In genomic region chr5:67214713-67215591, GRCh38 we compare ENCODE assay signal across 8 cellular contexts. TPM values are rescaled to one million over a fixed set of nuclear protein-coding genes. Genes with fewer than 3 reads are reported as not detected.
A peak's percentile ranks its signal among the peaks of the same experiment; 100 is the strongest.
DNase-seq lines count a peak whose midpoint lies in the region; ATAC-seq, FAIRE-seq and TF ChIP-seq lines count a peak whose summit lies in the region.

No MANE protein-coding gene starts in this region.

- no CpG with 5 or more reads among the region's 15 CpGs for WGBS in neuronal stem cell (ENCODE audit: extremely low coverage in 2 of 2, insufficient read length in 2 of 2, insufficient replicate concordance in 1 of 2), 2 donors

- H3K36me3 ChIP-seq in endothelial cell of umbilical vein (ENCODE audit: control insufficient read depth in 2 of 2, extremely low read depth in 1 of 2, insufficient read depth in 2 of 2, low read length in 2 of 2) (no peaks in the 10 kb centered on the region), neuronal stem cell (replicated peaks in 1 of 2; ENCODE audit: control insufficient read depth in 2 of 2, insufficient read depth in 2 of 2, low read length in 2 of 2) (no peaks in the 10 kb centered on the region)

- H3K4me2 ChIP-seq in endothelial cell of umbilical vein (ENCODE audit: insufficient read depth, low read length) (no peak overlapping the region), neuronal stem cell (ENCODE audit: insufficient read depth, low read length, poor library complexity, severe bottlenecking) (no peak overlapping the region)

- no peaks in the 10 kb centered on the region for H4K20me1 ChIP-seq in endothelial cell of umbilical vein (replicated peaks; ENCODE audit: control insufficient read depth, extremely low read depth, insufficient read depth, low read length)

- H3K9me3 Mint-ChIP-seq in CD4-positive, alpha-beta T cell: no peaks in the 10 kb centered on the region

- no peaks in the 10 kb centered on the region for H3K79me2 ChIP-seq in endothelial cell of umbilical vein (ENCODE audit: control insufficient read depth, insufficient read depth, low read length)

- H3K18ac ChIP-seq in neuronal stem cell (ENCODE audit: low read length): no peak overlapping the region

- H3K4me1 Mint-ChIP-seq in CD4-positive, alpha-beta T cell (ENCODE audit: low read depth): peaks cover 56% of the 10 kb centered on the region

- dilution Hi-C loops in endothelial cell of umbilical vein (cut with MboI; ENCODE audit: extremely low pct_ligation_motif_present, low sequenced_read_pairs): no loop called here

- no peak overlapping the region for H3K4ac ChIP-seq in neuronal stem cell (ENCODE audit: low read length)

- H2BK12ac ChIP-seq in neuronal stem cell (ENCODE audit: low read length): no peak overlapping the region

- H4K8ac ChIP-seq in neuronal stem cell (ENCODE audit: low read depth, low read length): no peak overlapping the region

- H3K23ac ChIP-seq in neuronal stem cell (ENCODE audit: low read depth, low read length, poor library complexity): no peak overlapping the region

- H3K9me3 ChIP-seq in CD4-positive, alpha-beta T cell (ENCODE audit: control insufficient read depth, low read length): no peaks in the 10 kb centered on the region
- no peaks in the 10 kb centered on the region for H3K9me3 ChIP-seq in endothelial cell of umbilical vein (replicated peaks; ENCODE audit: control insufficient read depth, insufficient read depth, low read length)
- H3K9me3 ChIP-seq in neuronal stem cell (replicated peaks in 1 of 2; ENCODE audit: control insufficient read depth in 2 of 2, insufficient read depth in 1 of 2, low read depth in 1 of 2, low read length in 2 of 2): no peaks in the 10 kb centered on the region

- no peaks in the 10 kb centered on the region for H3K27me3 Mint-ChIP-seq in CD4-positive, alpha-beta T cell

- no peak for TF ChIP-seq CTCF in CD4-positive, alpha-beta T cell (IDR thresholded peaks at IDR 0.05)
- no peak for TF ChIP-seq CTCF in endothelial cell of umbilical vein (IDR thresholded peaks at IDR 0.05; ENCODE audit: extremely low read depth in 1 of 2, insufficient read depth in 1 of 2, low read depth in 1 of 2, low read length in 2 of 2)

- no peaks in the 10 kb centered on the region for H3K79me1 ChIP-seq in neuronal stem cell (ENCODE audit: low read depth, low read length)

- FAIRE-seq in endothelial cell of umbilical vein (lab: Jason Lieb, UNC): peak; percentile 70

- DNase-seq in CD4-positive, alpha-beta T cell: no peak
- DNase-seq in NCI-H69 (lab: John Stamatoyannopoulos, UW) (peak; percentile 61), endothelial cell of umbilical vein (ENCODE audit: low read depth, low spot score) (peak; percentile 21), neuronal stem cell (ENCODE audit: low spot score) (no peak)
- no peak for DNase-seq in activated CD8-positive, alpha-beta memory T cell treated with anti-CD3 and anti-CD28 coated beads, Interleukin-2, amount 50 U/mL, for 48 hours

- peaks cover 17% of the 10 kb centered on the region for H3K4me1 ChIP-seq in endothelial cell of umbilical vein (ENCODE audit: control insufficient read depth, extremely low read depth, insufficient read depth, low read length)
- no peaks in the 10 kb centered on the region for H3K4me1 ChIP-seq in neuronal stem cell (ENCODE audit: control insufficient read depth in 2 of 2, insufficient read depth in 1 of 2, low read depth in 1 of 2, low read length in 2 of 2)

- H4K91ac ChIP-seq in neuronal stem cell (ENCODE audit: low read depth, low read length, poor library complexity): no peak overlapping the region

- peak overlapping the region; percentile 94 for H3K27ac Mint-ChIP-seq in CD4-positive, alpha-beta T cell

- ATAC-seq in CD4-positive, alpha-beta T cell (ENCODE audit: poor library complexity): no peak
- no peak for ATAC-seq in HG02973 (IDR thresholded peaks at IDR 0.05; ENCODE audit: unreplicated experiment)
- no peak for ATAC-seq in HG02840 (IDR thresholded peaks at IDR 0.05; ENCODE audit: low FRiP score, unreplicated experiment)
- ATAC-seq in GM21367 (IDR thresholded peaks at IDR 0.05; ENCODE audit: unreplicated experiment): no peak

- CTCF ChIA-PET in CD4-positive, alpha-beta T cell (lab: Charles Lee): interaction anchor here (1.3 to 1.7 kb wide), 3 partner anchors 8 to 58 kb away, joined by 3 to 7 read pairs (median 7); no protein-coding TSS in a partner anchor
- CTCF ChIA-PET in endothelial cell of umbilical vein (lab: Charles Lee): interaction anchor here (0.9 to 2.3 kb wide), 6 partner anchors 17 to 1038 kb away, joined by 3 to 8 read pairs (median 3); no protein-coding TSS in a partner anchor

- H2AK5ac ChIP-seq in neuronal stem cell (ENCODE audit: low read depth, low read length): no peak overlapping the region

- H3K14ac ChIP-seq in neuronal stem cell (ENCODE audit: low read length): no peak overlapping the region

- no peak overlapping the region for H2BK120ac ChIP-seq in neuronal stem cell (ENCODE audit: low read depth, low read length)

- H3K4me3 ChIP-seq in endothelial cell of umbilical vein (replicated peaks in 1 of 3; ENCODE audit: insufficient read depth in 1 of 3, low read depth in 1 of 3, low read length in 3 of 3): no peak overlapping the region
- no peak overlapping the region for H3K4me3 ChIP-seq in neuronal stem cell (ENCODE audit: low read length in 2 of 2)

- H3K9me1 ChIP-seq in endothelial cell of umbilical vein (replicated peaks; ENCODE audit: control insufficient read depth, extremely low read depth, insufficient read depth, low read length): no peaks in the 10 kb centered on the region

- peak overlapping the region; percentile 35 for H3K4me3 Mint-ChIP-seq in CD4-positive, alpha-beta T cell

- peak overlapping the region; percentile 74 for H3K27ac ChIP-seq in CD4-positive, alpha-beta T cell (ENCODE audit: low read depth, low read length)
- peak overlapping the region; percentile 62 for H3K27ac ChIP-seq in endothelial cell of umbilical vein (ENCODE audit: insufficient read depth, low read depth, low read length)
- H3K27ac ChIP-seq in neuronal stem cell (replicated peaks; ENCODE audit: low read length): no peak overlapping the region

- no peak overlapping the region for H2BK15ac ChIP-seq in neuronal stem cell (ENCODE audit: low read length)

- POLR2A ChIA-PET in CD4-positive, alpha-beta T cell (lab: Charles Lee): interaction anchor here (0.6 to 3.1 kb wide), 11 partner anchors 8 to 1056 kb away, joined by 3 to 26 read pairs (median 3); partner anchors contain the start of gene PIK3R1
- POLR2A ChIA-PET in endothelial cell of umbilical vein (lab: Charles Lee): no interaction called here

- H2BK5ac ChIP-seq in neuronal stem cell (ENCODE audit: low read length): no peak overlapping the region

- no peaks in the 10 kb centered on the region for H3K36me3 Mint-ChIP-seq in CD4-positive, alpha-beta T cell (ENCODE audit: low read depth)

- intact Hi-C loops in CD4-positive, alpha-beta T cell (cut with DNase I, micrococcal nuclease): loop anchor here in 1 of 2 experiments (5.0 kb wide), 1 partner anchor 213 kb away; no protein-coding TSS in a partner anchor
- intact Hi-C loops in endothelial cell of umbilical vein (cut with micrococcal nuclease): no loop called here

- H3K9ac ChIP-seq in endothelial cell of umbilical vein (replicated peaks; ENCODE audit: extremely low read depth, insufficient read depth, low read length) (no peak overlapping the region), neuronal stem cell (ENCODE audit: low read depth, low read length, poor library complexity) (no peak overlapping the region)

- BruUV-seq in endothelial cell of umbilical vein (replicated peaks; lab: Mats Ljungman, UMichigan): no TSS peak

- peak overlapping the region; percentile 83 for H2AFZ ChIP-seq in endothelial cell of umbilical vein (ENCODE audit: low read depth, low read length)
- H2AFZ ChIP-seq in neuronal stem cell (ENCODE audit: low read length): peak overlapping the region; percentile 86

- no peaks in the 10 kb centered on the region for H3K27me3 ChIP-seq in CD4-positive, alpha-beta T cell (ENCODE audit: control insufficient read depth, insufficient read depth, low read length)
- H3K27me3 ChIP-seq in endothelial cell of umbilical vein (ENCODE audit: control insufficient read depth in 2 of 2, insufficient read depth in 2 of 2, low read length in 2 of 2) (no peaks in the 10 kb centered on the region), neuronal stem cell (ENCODE audit: control insufficient read depth in 3 of 3, insufficient read depth in 3 of 3, low read depth in 1 of 3, low read length in 3 of 3) (no peaks in the 10 kb centered on the region)

- no peak for TF ChIP-seq POLR2A in endothelial cell of umbilical vein (IDR thresholded peaks at IDR 0.05; ENCODE audit: low read depth, low read length)

TF ChIP-seq in endothelial cell of umbilical vein, 7 proteins besides CTCF, POLR2A, EP300 and RAD21:
- TF ChIP-seq, protein P1, sequence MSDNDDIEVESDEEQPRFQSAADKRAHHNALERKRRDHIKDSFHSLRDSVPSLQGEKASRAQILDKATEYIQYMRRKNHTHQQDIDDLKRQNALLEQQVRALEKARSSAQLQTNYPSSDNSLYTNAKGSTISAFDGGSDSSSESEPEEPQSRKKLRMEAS (IDR thresholded peaks at IDR 0.05; ENCODE audit: insufficient read depth, insufficient read length): no peak
- TF ChIP-seq EZH2 (IDR thresholded peaks at IDR 0.05; ENCODE audit: borderline replicate concordance, low read depth, low read length, severe bottlenecking) (no peak), FOS (IDR thresholded peaks at IDR 0.05; ENCODE audit: borderline replicate concordance, insufficient read depth, low read length) (no peak), JUN (IDR thresholded peaks at IDR 0.05; ENCODE audit: borderline replicate concordance, insufficient read depth, insufficient read length, low read depth) (no peak)
TF ChIP-seq in endothelial cell of umbilical vein: peak in this region for 0.

RNA-seq across cellular contexts. Expression of gene CD180, which starts 18.4 kb away (rescaled TPM):
- total RNA-seq in CD4-positive, alpha-beta T cell: under 1 TPM in 1 of 2 experiments, not detected in 1; 0.08 TPM
- not detected in 2 replicates for total RNA-seq in endothelial cell of umbilical vein
- not detected in 2 replicates for polyA plus RNA-seq in endothelial cell of umbilical vein
- not detected in 2 replicates for polyA plus RNA-seq in endothelial cell of umbilical vein (2011; cell fraction: cytosol; rRNA removed)
- polyA plus RNA-seq in endothelial cell of umbilical vein (2011; cell fraction: nucleus; rRNA removed): not detected in 2 replicates
- polyA plus RNA-seq in endothelial cell of umbilical vein (2012): not detected in 2 replicates
- not detected in 2 replicates for polyA minus RNA-seq in endothelial cell of umbilical vein
- polyA minus RNA-seq in endothelial cell of umbilical vein (2011; cell fraction: cytosol; rRNA and poly(A)+ RNA removed): not detected
- polyA minus RNA-seq in endothelial cell of umbilical vein (2011; cell fraction: nucleus; rRNA and poly(A)+ RNA removed): not detected in 2 replicates
- polyA plus RNA-seq in neuronal stem cell (2013, experiment 1 of 2): not detected
- not detected for polyA plus RNA-seq in neuronal stem cell (2013, experiment 2 of 2)

Comparison
In these comparisons a context has a peak if more than half of its experiments do, and no peak if none do; other contexts are left out.
1. DNase-seq: peak in NCI-H69 (single experiment) and endothelial cell of umbilical vein (single experiment); none in CD4-positive, alpha-beta T cell (0 of 10), neuronal stem cell (single experiment) and activated CD8-positive, alpha-beta memory T cell treated with anti-CD3 and anti-CD28 coated beads, Interleukin-2, amount 50 U/mL, for 48 hours (single experiment).